Comparison of ENCODE assay signal across 9 cellular contexts in genomic region chr1:156618853-156619581, GRCh38. TPM values are rescaled to one million over a fixed set of nuclear protein-coding genes. Genes with fewer than 3 reads are reported as not detected.
DNase-seq lines count a peak whose midpoint lies in the region; ATAC-seq and TF ChIP-seq lines count a peak whose summit lies in the region.
"Had no signal": no experiment of that assay in that cellular context is flagged by ENCODE, and none has a peak within 500 bp of the region (broad histone marks: within the 10 kb centered on the region; RNA-seq: fewer than 3 reads in every experiment).

Gene HAPLN2 (plus strand): TSS chr1:156619415. CDS start chr1:156623491, 4,076 bp downstream.

- TF ChIP-seq CTCF in KMS-11 (conservative IDR thresholded peaks at IDR 0.05; ENCODE audit: low read depth, low read length): peak; percentile 85

- H2AFZ ChIP-seq in KMS-11 (ENCODE audit: low read depth): no peak within 1 kb of the TSS

- DNase-seq in DMS53 treated with DMSO at 0.1 percent for 48 hours (lab: John Stamatoyannopoulos, UW; ENCODE audit: unreplicated experiment): peak; percentile 34
- peak; percentile 29 for DNase-seq in activated CD4-positive, alpha-beta memory T cell treated with anti-CD3 and anti-CD28 coated beads for 36 hours
- DNase-seq in left lobe of liver (ENCODE audit: low spot score): no peak
- DNase-seq in DMS153 (lab: John Stamatoyannopoulos, UW): no peak
- no peak for DNase-seq in A172 (ENCODE audit: low spot score)

- H3K36me3 ChIP-seq in KMS-11 (ENCODE audit: insufficient read depth): no peaks in the 10 kb centered on the region

- H3K27ac ChIP-seq in KMS-11: no peak within 1 kb of the TSS

- no peak within 1 kb of the TSS for H3K4me3 ChIP-seq in KMS-11 (IDR thresholded peaks at IDR 0.05; ENCODE audit: insufficient read depth, low read depth, low read length)

- H3K9ac ChIP-seq in KMS-11: no peak within 1 kb of the TSS

- no peak within 1 kb of the TSS for H3K4me2 ChIP-seq in KMS-11

- POLR2A ChIA-PET in activated CD4-positive, alpha-beta memory T cell treated with anti-CD3 and anti-CD28 coated beads for 36 hours (lab: Charles Lee): no interaction called here

- H3K36me3 Mint-ChIP-seq in activated CD4-positive, alpha-beta memory T cell treated with anti-CD3 and anti-CD28 coated beads for 36 hours: no peaks in the 10 kb centered on the region

- H3K27me3 ChIP-seq in KMS-11 (ENCODE audit: insufficient read depth, low read depth): peaks cover 99% of the 10 kb centered on the region

- peaks cover 42% of the 10 kb centered on the region for H3K27me3 Mint-ChIP-seq in activated CD4-positive, alpha-beta memory T cell treated with anti-CD3 and anti-CD28 coated beads for 36 hours

- peaks cover 9% of the 10 kb centered on the region for H3K4me1 ChIP-seq in KMS-11 (ENCODE audit: low read depth, poor library complexity, severe bottlenecking)

- H4K20me1 ChIP-seq in KMS-11 (ENCODE audit: insufficient read depth): no peaks in the 10 kb centered on the region

- H3K9me3 Mint-ChIP-seq in activated CD4-positive, alpha-beta memory T cell treated with anti-CD3 and anti-CD28 coated beads for 36 hours: no peaks in the 10 kb centered on the region

- no peak within 1 kb of the TSS for H3K4me3 Mint-ChIP-seq in activated CD4-positive, alpha-beta memory T cell treated with anti-CD3 and anti-CD28 coated beads for 36 hours

- no peak within 1 kb of the TSS for H3K27ac Mint-ChIP-seq in activated CD4-positive, alpha-beta memory T cell treated with anti-CD3 and anti-CD28 coated beads for 36 hours

- ATAC-seq in left lobe of liver: peak; percentile 57
- no peak for ATAC-seq in GM19452 (IDR thresholded peaks at IDR 0.05; ENCODE audit: unreplicated experiment)
- ATAC-seq in HG02973 (IDR thresholded peaks at IDR 0.05; ENCODE audit: unreplicated experiment): no peak

- CTCF ChIA-PET in activated CD4-positive, alpha-beta memory T cell treated with anti-CD3 and anti-CD28 coated beads for 36 hours (lab: Charles Lee): interaction anchor here (0.7 to 3.9 kb wide), 10 partner anchors 8 to 233 kb away, joined by 3 to 15 read pairs (median 4); partner anchors contain the start of genes CRABP2 and IQGAP3

- peaks cover 1% of the 10 kb centered on the region for H3K4me1 Mint-ChIP-seq in activated CD4-positive, alpha-beta memory T cell treated with anti-CD3 and anti-CD28 coated beads for 36 hours (ENCODE audit: low read depth)

- intact Hi-C loops in activated CD4-positive, alpha-beta memory T cell treated with anti-CD3 and anti-CD28 coated beads for 36 hours (cut with micrococcal nuclease): no loop called here

- no peaks in the 10 kb centered on the region for H3K79me2 ChIP-seq in KMS-11 (ENCODE audit: insufficient read depth, low read depth)

RNA-seq across cellular contexts. Expression of gene HAPLN2, which starts in this region (rescaled TPM):
- under 1 TPM; 0.21 to 0.34 TPM for total RNA-seq in activated CD4-positive, alpha-beta memory T cell treated with anti-CD3 and anti-CD28 coated beads for 36 hours
- total RNA-seq in left lobe of liver: not detected
- 0.26 TPM in 1 of 2 replicates, not detected in the other for total RNA-seq in A172 (2014; rRNA removed; shearing (Covaris generic))
- total RNA-seq: RPMI7951 had no signal

Comparison
In these comparisons a context has a peak if more than half of its experiments do, and no peak if none do; other contexts are left out.
1. Peak in DNase-seq in activated CD4-positive, alpha-beta memory T cell treated with anti-CD3 and anti-CD28 coated beads for 36 hours; RNA of the gene not detected or under 1 TPM.
2. Peak in ATAC-seq in left lobe of liver; RNA of the gene not detected or under 1 TPM.